In the genomic region with DNA sequence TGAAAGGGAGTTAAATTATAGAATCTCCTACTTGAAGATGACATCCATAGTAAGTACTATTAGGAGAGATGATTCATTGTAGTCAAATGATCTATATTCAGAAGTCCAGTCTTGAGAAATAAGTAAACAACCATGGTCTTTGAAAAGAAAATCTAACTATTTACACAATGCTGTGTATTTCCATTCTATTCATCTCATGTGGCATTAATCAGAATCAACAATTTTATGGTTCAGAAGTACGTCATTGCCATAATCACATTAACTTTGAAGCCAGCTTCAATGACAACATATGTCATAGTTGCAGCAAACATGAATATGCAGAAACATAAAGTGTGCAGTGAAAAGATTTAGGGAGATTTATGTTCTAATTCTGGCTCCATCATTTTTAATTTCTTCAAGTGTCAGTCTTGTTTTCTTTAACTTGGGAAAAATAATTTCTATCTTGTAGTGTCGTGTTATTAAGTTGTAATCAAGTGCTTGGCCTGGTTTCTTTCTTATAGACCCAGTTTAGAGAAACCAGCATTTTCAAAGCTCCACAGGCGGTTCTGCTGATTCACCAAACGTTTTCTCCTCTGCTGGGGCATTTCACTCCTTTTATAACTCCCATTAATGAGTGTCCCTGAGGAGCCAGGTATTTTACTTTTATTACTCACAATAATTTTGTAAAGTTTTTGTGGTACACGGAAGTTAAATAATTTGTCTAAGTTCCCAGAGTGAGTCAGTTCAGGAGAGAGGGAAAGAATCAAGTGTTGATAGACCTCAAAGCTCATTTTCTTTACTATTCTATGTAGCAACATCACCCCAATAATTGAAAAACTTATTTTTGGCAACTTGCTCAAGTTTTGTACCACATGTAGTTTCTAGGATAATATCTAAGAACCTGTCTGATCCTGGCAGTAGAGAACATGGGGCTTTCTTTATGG, we compare ENCODE assay signal across 1 cellular context.
TF ChIP-seq lines count a peak whose summit lies in the region.

No MANE protein-coding gene starts in this region.

TF ChIP-seq in HepG2, 621 proteins besides CTCF, POLR2A, EP300 and RAD21 (continued from another document):
- TF ChIP-seq, protein P1, sequence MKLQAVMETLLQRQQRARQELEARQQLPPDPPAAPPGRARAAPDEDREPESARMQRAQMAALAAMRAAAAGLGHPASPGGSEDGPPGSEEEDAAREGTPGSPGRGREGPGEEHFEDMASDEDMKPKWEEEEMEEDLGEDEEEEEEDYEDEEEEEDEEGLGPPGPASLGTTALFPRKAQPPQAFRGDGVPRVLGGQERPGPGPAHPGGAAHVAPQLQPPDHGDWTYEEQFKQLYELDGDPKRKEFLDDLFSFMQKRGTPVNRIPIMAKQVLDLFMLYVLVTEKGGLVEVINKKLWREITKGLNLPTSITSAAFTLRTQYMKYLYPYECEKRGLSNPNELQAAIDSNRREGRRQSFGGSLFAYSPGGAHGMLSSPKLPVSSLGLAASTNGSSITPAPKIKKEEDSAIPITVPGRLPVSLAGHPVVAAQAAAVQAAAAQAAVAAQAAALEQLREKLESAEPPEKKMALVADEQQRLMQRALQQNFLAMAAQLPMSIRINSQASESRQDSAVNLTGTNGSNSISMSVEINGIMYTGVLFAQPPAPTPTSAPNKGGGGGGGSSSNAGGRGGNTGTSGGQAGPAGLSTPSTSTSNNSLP (IDR thresholded peaks at IDR 0.05; ENCODE audit: low read depth, low read length): peak; percentile 41; the same call in 1 of the 2 replicates
- TF ChIP-seq ZNF772 (CRISPR knock-in tag; IDR thresholded peaks at IDR 0.05): no peak
- no peak for TF ChIP-seq NKX3-1 (CRISPR knock-in tag; IDR thresholded peaks at IDR 0.05)
- TF ChIP-seq ELF3 (CRISPR knock-in tag; IDR thresholded peaks at IDR 0.05): no peak
